1 cellular context compared by ENCODE assay signal in genomic region chr1:43757343-43758053, GRCh38.
TF ChIP-seq lines count a peak whose summit lies in the region.

No MANE protein-coding gene starts in this region.

TF ChIP-seq in GM23338, 12 proteins besides CTCF, POLR2A, EP300 and RAD21 (continued from another document):
- TF ChIP-seq, protein P1, sequence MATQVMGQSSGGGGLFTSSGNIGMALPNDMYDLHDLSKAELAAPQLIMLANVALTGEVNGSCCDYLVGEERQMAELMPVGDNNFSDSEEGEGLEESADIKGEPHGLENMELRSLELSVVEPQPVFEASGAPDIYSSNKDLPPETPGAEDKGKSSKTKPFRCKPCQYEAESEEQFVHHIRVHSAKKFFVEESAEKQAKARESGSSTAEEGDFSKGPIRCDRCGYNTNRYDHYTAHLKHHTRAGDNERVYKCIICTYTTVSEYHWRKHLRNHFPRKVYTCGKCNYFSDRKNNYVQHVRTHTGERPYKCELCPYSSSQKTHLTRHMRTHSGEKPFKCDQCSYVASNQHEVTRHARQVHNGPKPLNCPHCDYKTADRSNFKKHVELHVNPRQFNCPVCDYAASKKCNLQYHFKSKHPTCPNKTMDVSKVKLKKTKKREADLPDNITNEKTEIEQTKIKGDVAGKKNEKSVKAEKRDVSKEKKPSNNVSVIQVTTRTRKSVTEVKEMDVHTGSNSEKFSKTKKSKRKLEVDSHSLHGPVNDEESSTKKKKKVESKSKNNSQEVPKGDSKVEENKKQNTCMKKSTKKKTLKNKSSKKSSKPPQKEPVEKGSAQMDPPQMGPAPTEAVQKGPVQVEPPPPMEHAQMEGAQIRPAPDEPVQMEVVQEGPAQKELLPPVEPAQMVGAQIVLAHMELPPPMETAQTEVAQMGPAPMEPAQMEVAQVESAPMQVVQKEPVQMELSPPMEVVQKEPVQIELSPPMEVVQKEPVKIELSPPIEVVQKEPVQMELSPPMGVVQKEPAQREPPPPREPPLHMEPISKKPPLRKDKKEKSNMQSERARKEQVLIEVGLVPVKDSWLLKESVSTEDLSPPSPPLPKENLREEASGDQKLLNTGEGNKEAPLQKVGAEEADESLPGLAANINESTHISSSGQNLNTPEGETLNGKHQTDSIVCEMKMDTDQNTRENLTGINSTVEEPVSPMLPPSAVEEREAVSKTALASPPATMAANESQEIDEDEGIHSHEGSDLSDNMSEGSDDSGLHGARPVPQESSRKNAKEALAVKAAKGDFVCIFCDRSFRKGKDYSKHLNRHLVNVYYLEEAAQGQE (IDR thresholded peaks at IDR 0.05; ENCODE audit: unreplicated experiment) = no peak
- no peak for TF ChIP-seq CREB1 (CRISPR knock-in tag; IDR thresholded peaks at IDR 0.05; ENCODE audit: low read depth)
TF ChIP-seq in GM23338: peak in this region for 0.
